In the genomic region with DNA sequence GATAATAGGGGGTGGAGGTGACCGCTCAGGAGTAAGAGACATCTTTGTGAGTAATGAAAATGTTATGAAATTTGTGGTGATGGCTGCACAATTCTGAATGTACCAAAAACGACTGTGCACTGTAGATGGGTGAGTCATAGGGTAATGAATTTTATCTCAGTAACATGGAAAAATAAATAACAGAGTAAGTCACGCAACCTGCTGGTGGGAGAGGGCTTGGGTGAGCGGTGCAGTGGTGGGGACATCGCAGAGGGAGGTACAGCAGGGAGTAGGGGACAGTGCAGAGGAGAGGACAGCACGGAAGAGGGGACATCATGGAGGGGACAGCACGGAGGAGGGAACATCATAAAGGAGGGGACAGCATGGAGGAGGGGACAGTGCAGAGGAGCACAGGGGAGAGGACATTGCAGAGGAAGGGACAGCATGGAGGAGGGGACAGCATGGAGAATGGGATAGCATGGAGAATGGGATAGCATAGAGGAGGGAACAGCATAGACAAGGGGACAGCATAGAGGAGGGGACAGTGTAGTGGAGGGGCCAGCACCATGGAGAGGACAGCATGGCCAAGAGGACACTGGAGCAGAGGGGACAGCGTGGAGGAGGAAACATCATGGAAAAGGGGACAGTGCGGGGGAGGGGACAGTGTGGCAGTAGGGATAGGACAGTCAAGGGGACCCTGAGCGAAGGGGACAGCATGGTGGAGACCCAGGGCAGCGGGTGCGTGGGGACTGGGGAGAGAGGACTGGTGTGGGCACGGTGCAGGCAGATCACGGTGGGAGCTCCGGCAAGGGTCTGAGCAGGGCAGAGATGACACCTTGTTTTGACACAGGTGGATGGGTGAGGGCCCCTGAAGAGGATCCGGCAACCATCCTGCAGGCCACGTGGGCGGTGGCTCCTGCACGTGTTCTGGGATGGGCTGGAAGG, we compare ENCODE assay signal across 1 cellular context.
TF ChIP-seq lines count a peak whose summit lies in the region.

No MANE protein-coding gene starts in this region.

TF ChIP-seq in HEK293, 187 proteins besides CTCF, POLR2A, EP300 and RAD21 (continued from another document and continues in another):
- TF ChIP-seq ATF2 (tag by site-specific recombination; IDR thresholded peaks at IDR 0.05; ENCODE audit: low read depth) (0 out of 2 replicates have a peak, but pooled peaks have one; percentile 20), ZNF792 (tag by site-specific recombination; IDR thresholded peaks at IDR 0.05) (no peak), ZSCAN16 (tag by site-specific recombination; IDR thresholded peaks at IDR 0.05) (no peak; the same call in 1 of the 2 replicates), ZNF239 (tag by site-specific recombination; IDR thresholded peaks at IDR 0.05) (no peak), INSM2 (tag by site-specific recombination; IDR thresholded peaks at IDR 0.05) (peak; percentile 57), ZNF768 (tag by site-specific recombination; IDR thresholded peaks at IDR 0.05) (no peak), MZF1 (tag by site-specific recombination; IDR thresholded peaks at IDR 0.05; ENCODE audit: borderline replicate concordance) (no peak), ZEB2 (tag by site-specific recombination; IDR thresholded peaks at IDR 0.05) (peak; percentile 81), ZBTB8A (tag by site-specific recombination; IDR thresholded peaks at IDR 0.05) (peak; percentile 33; the same call in 1 of the 2 replicates), ZXDB (tag by site-specific recombination; IDR thresholded peaks at IDR 0.05) (peak; percentile 50), PRDM1 (tag by site-specific recombination; IDR thresholded peaks at IDR 0.05) (no peak; the same call in 1 of the 2 replicates), ZNF274 (IDR thresholded peaks at IDR 0.05; ENCODE audit: low read length) (no peak), ZNF274 (tag by site-specific recombination; IDR thresholded peaks at IDR 0.05; ENCODE audit: borderline replicate concordance) (0 out of 2 replicates have a peak, but pooled peaks have one; percentile 13), OSR2 (tag by site-specific recombination; IDR thresholded peaks at IDR 0.05) (no peak), GFI1B (tag by site-specific recombination; IDR thresholded peaks at IDR 0.05) (no peak), ZNF223 (tag by site-specific recombination; IDR thresholded peaks at IDR 0.05) (peak; percentile 58), ZNF398 (tag by site-specific recombination; IDR thresholded peaks at IDR 0.05) (peak; percentile 99), ZBTB49 (tag by site-specific recombination; IDR thresholded peaks at IDR 0.05; ENCODE audit: low read depth) (peak; percentile 71; the same call in 1 of the 2 replicates), YY1 (tag by site-specific recombination; IDR thresholded peaks at IDR 0.05) (no peak), ZNF16 (tag by site-specific recombination; IDR thresholded peaks at IDR 0.05; ENCODE audit: low read depth) (no peak), ZNF830 (tag by site-specific recombination; IDR thresholded peaks at IDR 0.05; ENCODE audit: low read depth) (no peak), ZNF639 (tag by site-specific recombination; IDR thresholded peaks at IDR 0.05) (peak; percentile 63; the same call in 1 of the 2 replicates), ZNF610 (tag by site-specific recombination; IDR thresholded peaks at IDR 0.05; ENCODE audit: borderline replicate concordance) (peak; percentile 21; the same call in 1 of the 2 replicates), ZNF391 (tag by site-specific recombination; IDR thresholded peaks at IDR 0.05; ENCODE audit: borderline replicate concordance, low read depth) (peak; percentile 31; the same call in 1 of the 2 replicates), ZNF837 (tag by site-specific recombination; IDR thresholded peaks at IDR 0.05) (no peak), ZNF292 (tag by site-specific recombination; IDR thresholded peaks at IDR 0.05; ENCODE audit: borderline replicate concordance, low read depth) (no peak), MYNN (tag by site-specific recombination; IDR thresholded peaks at IDR 0.05; ENCODE audit: borderline replicate concordance) (no peak), ZNF645 (tag by site-specific recombination; IDR thresholded peaks at IDR 0.05) (0 out of 2 replicates have a peak, but pooled peaks have one; percentile 36), GLI2 (tag by site-specific recombination; IDR thresholded peaks at IDR 0.05; ENCODE audit: borderline replicate concordance, low read depth) (no peak; the same call in 1 of the 2 replicates), ZNF558 (tag by site-specific recombination; IDR thresholded peaks at IDR 0.05) (peak; percentile 64; the same call in 1 of the 2 replicates), ZFP37 (tag by site-specific recombination; IDR thresholded peaks at IDR 0.05) (no peak), HOXD13 (CRISPR knock-in tag; IDR thresholded peaks at IDR 0.05; ENCODE audit: borderline replicate concordance) (no peak), ZNF175 (tag by site-specific recombination; IDR thresholded peaks at IDR 0.05) (no peak), ZNF169 (tag by site-specific recombination; IDR thresholded peaks at IDR 0.05) (no peak), ZNF416 (tag by site-specific recombination; IDR thresholded peaks at IDR 0.05) (no peak; the same call in 1 of the 2 replicates), ZNF404 (tag by site-specific recombination; IDR thresholded peaks at IDR 0.05) (no peak), FEZF1 (tag by site-specific recombination; IDR thresholded peaks at IDR 0.05) (no peak), ZSCAN18 (tag by site-specific recombination; IDR thresholded peaks at IDR 0.05) (peak; percentile 26; the same call in 1 of the 2 replicates), ZNF155 (tag by site-specific recombination; IDR thresholded peaks at IDR 0.05) (no peak), ZNF157 (tag by site-specific recombination; IDR thresholded peaks at IDR 0.05) (no peak), BCL11A (tag by site-specific recombination; IDR thresholded peaks at IDR 0.05; ENCODE audit: low read depth) (peak; percentile 83), ZNF548 (tag by site-specific recombination; IDR thresholded peaks at IDR 0.05) (peak; percentile 13), ZNF530 (tag by site-specific recombination; IDR thresholded peaks at IDR 0.05; ENCODE audit: low read depth) (no peak), ZNF114 (tag by site-specific recombination; IDR thresholded peaks at IDR 0.05) (no peak), ZNF433 (tag by site-specific recombination; IDR thresholded peaks at IDR 0.05; ENCODE audit: low read depth) (no peak)
- TF ChIP-seq, protein P1, sequence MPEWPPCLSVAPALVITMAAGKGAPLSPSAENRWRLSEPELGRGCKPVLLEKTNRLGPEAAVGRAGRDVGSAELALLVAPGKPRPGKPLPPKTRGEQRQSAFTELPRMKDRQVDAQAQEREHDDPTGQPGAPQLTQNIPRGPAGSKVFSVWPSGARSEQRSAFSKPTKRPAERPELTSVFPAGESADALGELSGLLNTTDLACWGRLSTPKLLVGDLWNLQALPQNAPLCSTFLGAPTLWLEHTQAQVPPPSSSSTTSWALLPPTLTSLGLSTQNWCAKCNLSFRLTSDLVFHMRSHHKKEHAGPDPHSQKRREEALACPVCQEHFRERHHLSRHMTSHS (tag by site-specific recombination; IDR thresholded peaks at IDR 0.05), result no peak
- TF ChIP-seq, protein P2, sequence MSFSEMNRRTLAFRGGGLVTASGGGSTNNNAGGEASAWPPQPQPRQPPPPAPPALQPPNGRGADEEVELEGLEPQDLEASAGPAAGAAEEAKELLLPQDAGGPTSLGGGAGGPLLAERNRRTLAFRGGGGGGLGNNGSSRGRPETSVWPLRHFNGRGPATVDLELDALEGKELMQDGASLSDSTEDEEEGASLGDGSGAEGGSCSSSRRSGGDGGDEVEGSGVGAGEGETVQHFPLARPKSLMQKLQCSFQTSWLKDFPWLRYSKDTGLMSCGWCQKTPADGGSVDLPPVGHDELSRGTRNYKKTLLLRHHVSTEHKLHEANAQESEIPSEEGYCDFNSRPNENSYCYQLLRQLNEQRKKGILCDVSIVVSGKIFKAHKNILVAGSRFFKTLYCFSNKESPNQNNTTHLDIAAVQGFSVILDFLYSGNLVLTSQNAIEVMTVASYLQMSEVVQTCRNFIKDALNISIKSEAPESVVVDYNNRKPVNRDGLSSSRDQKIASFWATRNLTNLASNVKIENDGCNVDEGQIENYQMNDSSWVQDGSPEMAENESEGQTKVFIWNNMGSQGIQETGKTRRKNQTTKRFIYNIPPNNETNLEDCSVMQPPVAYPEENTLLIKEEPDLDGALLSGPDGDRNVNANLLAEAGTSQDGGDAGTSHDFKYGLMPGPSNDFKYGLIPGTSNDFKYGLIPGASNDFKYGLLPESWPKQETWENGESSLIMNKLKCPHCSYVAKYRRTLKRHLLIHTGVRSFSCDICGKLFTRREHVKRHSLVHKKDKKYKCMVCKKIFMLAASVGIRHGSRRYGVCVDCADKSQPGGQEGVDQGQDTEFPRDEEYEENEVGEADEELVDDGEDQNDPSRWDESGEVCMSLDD (tag by site-specific recombination; IDR thresholded peaks at IDR 0.05), result peak; percentile 54; the same call in 1 of the 2 replicates
